ENCODE assay signal across 8 cellular contexts in genomic region chr11:75668508-75669297, GRCh38. TPM values are rescaled to one million over a fixed set of nuclear protein-coding genes. Genes with fewer than 3 reads are reported as not detected.
A peak's percentile ranks its signal among the peaks of the same experiment; 100 is the strongest.
DNase-seq lines count a peak whose midpoint lies in the region; ATAC-seq, FAIRE-seq and TF ChIP-seq lines count a peak whose summit lies in the region.

Gene MAP6 (minus strand): TSS chr11:75669038. CDS start chr11:75668369, 669 bp downstream.

- POLR2A ChIA-PET in activated CD4-positive, alpha-beta T cell treated with anti-CD3 and anti-CD28 coated beads, Interleukin-2, amount 10 ng/mL, durations not matched to agents 7 days and 5 days (lab: Charles Lee), result no interaction called here
- POLR2A ChIA-PET in GM12878 (lab: Charles Lee), result no interaction called here

- no peaks in the 10 kb centered on the region; the same call in 1 of the 3 replicates for H3K9me3 ChIP-seq in GM12878 (replicated peaks; ENCODE audit: control insufficient read depth, insufficient read depth, low read length)
- no peaks in the 10 kb centered on the region for H3K9me3 ChIP-seq in iPS-18a (ENCODE audit: control insufficient read depth, low read depth, low read length)
- H3K9me3 ChIP-seq in gastrocnemius medialis, result no peaks in the 10 kb centered on the region

- no peak within 1 kb of the TSS for H3K9ac ChIP-seq in GM12878 (ENCODE audit: control insufficient read depth, insufficient read depth, low read length)
- no peak within 1 kb of the TSS for H3K9ac ChIP-seq in iPS-18a (ENCODE audit: low read length)

- SMC1A ChIA-PET in GM12878 (lab: Charles Lee; ENCODE audit: uncharacterized antibody, unreplicated experiment), result no interaction called here

- peak; percentile 46 for DNase-seq in activated CD4-positive, alpha-beta T cell treated with anti-CD3 and anti-CD28 coated beads, Interleukin-2, amount 10 ng/mL, durations not matched to agents 7 days and 5 days
- DNase-seq in activated CD4-positive, alpha-beta T cell treated with anti-CD3 and anti-CD28 coated beads for 4 hours, result no peak
- DNase-seq in NCI-H510A (lab: John Stamatoyannopoulos, UW) (peak; percentile 53), GM12878 (ENCODE audit: low read depth, low spot score) (no peak), gastrocnemius medialis (no peak)

- CTCF ChIA-PET in activated CD4-positive, alpha-beta T cell treated with anti-CD3 and anti-CD28 coated beads, Interleukin-2, amount 10 ng/mL, durations not matched to agents 7 days and 5 days (lab: Charles Lee), result interaction anchor here (0.5 to 0.7 kb wide), 3 partner anchors 143 to 557 kb away, joined by 3 to 4 read pairs (median 3); partner anchors contain the start of gene GDPD5
- CTCF ChIA-PET in GM12878 (lab: Yijun Ruan, JAX), result no interaction called here

- H3K4me1 ChIP-seq in GM12878 (ENCODE audit: control insufficient read depth, insufficient read depth, low read length), result peaks cover 15% of the 10 kb centered on the region; the same call in 1 of the 2 replicates
- peaks cover 19% of the 10 kb centered on the region for H3K4me1 ChIP-seq in iPS-18a (ENCODE audit: control insufficient read depth, low read depth, low read length)
- H3K4me1 ChIP-seq in gastrocnemius medialis, result peaks cover 3 to 9% of the 10 kb centered on the region in 2 donors

- H3K27me3 Mint-ChIP-seq in activated CD4-positive, alpha-beta T cell treated with anti-CD3 and anti-CD28 coated beads, Interleukin-2, amount 10 ng/mL, durations not matched to agents 7 days and 5 days, result peaks cover 70% of the 10 kb centered on the region

- no peak for TF ChIP-seq CTCF in GM12878 (IDR thresholded peaks at IDR 0.05 in 2 of 3, conservative IDR thresholded peaks at IDR 0.05 in 1 of 3; ENCODE audit: control insufficient read depth in 2 of 3, extremely low read depth in 1 of 3, insufficient read depth in 1 of 3, low read depth in 3 of 3, low read length in 3 of 3)
- TF ChIP-seq CTCF in gastrocnemius medialis (IDR thresholded peaks at IDR 0.05 in 4 of 5, conservative IDR thresholded peaks at IDR 0.05 in 1 of 5), result no peak

- TF ChIP-seq POLR2A in GM12878 (IDR thresholded peaks at IDR 0.05; ENCODE audit: low read depth, low read length), result no peak
- TF ChIP-seq POLR2A in gastrocnemius medialis (IDR thresholded peaks at IDR 0.05), result no peak

- in situ Hi-C loops in GM12878 (cut with MboI), result no loop called here
- in situ Hi-C loops in gastrocnemius medialis (cut with MboI; ENCODE audit: low sequenced_read_pairs in 4 of 4), result no loop called here

- no peak for TF ChIP-seq RAD21 in GM12878 (IDR thresholded peaks at IDR 0.05; ENCODE audit: insufficient read depth, low read depth, low read length)

- peak within 1 kb of the TSS; percentile 71 for H3K4me3 Mint-ChIP-seq in activated CD4-positive, alpha-beta T cell treated with anti-CD3 and anti-CD28 coated beads, Interleukin-2, amount 10 ng/mL, durations not matched to agents 7 days and 5 days

- no peaks in the 10 kb centered on the region for H3K79me2 ChIP-seq in GM12878 (ENCODE audit: control insufficient read depth, insufficient read depth, low read length)

- peak within 1 kb of the TSS; percentile 91 for H3K4me2 ChIP-seq in GM12878 (ENCODE audit: control insufficient read depth, insufficient read depth)

- H3K27ac Mint-ChIP-seq in activated CD4-positive, alpha-beta T cell treated with anti-CD3 and anti-CD28 coated beads, Interleukin-2, amount 10 ng/mL, durations not matched to agents 7 days and 5 days, result no peak within 1 kb of the TSS

- BruUV-seq in GM12878 (replicated peaks; lab: Mats Ljungman, UMichigan), result no TSS peak

- H3K27me3 ChIP-seq in GM12878 (replicated peaks in 1 of 2; ENCODE audit: control insufficient read depth in 2 of 2, insufficient read depth in 2 of 2, low read length in 1 of 2) (peaks cover 15 to 34% of the 10 kb centered on the region in 2 experiments), iPS-18a (ENCODE audit: control insufficient read depth, insufficient read depth, low read length) (peaks cover 82% of the 10 kb centered on the region), gastrocnemius medialis (peaks cover 27 to 55% (median 47%) of the 10 kb centered on the region in 3 donors)

- FAIRE-seq in GM12878 (lab: Jason Lieb, UNC), result no peak

- H3K36me3 ChIP-seq in GM12878 (ENCODE audit: control insufficient read depth in 2 of 2, insufficient read depth in 2 of 2, low read length in 1 of 2) (no peaks in the 10 kb centered on the region), iPS-18a (ENCODE audit: control insufficient read depth, low read depth, low read length) (no peaks in the 10 kb centered on the region), gastrocnemius medialis (no peaks in the 10 kb centered on the region)

- WGBS in GM12878 (ENCODE audit: insufficient coverage, insufficient replicate concordance, low lambda C conversion rate, missing lambda C conversion rate), result 4% methylated on average over 66 of the region's 67 CpGs

- no peak for TF ChIP-seq EP300 in GM12878 (IDR thresholded peaks at IDR 0.05; ENCODE audit: borderline replicate concordance in 1 of 2, control insufficient read depth in 1 of 2, low read depth in 2 of 2, low read length in 2 of 2)

- peak within 1 kb of the TSS; percentile 47 for H2AFZ ChIP-seq in GM12878 (ENCODE audit: control insufficient read depth, low read depth, low read length)

- ATAC-seq in GM12878 (peak; percentile 44), gastrocnemius medialis (peak; percentile 12 to 24), HG03280 (IDR thresholded peaks at IDR 0.05; ENCODE audit: unreplicated experiment) (no peak), GM19455 (IDR thresholded peaks at IDR 0.05; ENCODE audit: unreplicated experiment) (no peak)

- H3K4me1 Mint-ChIP-seq in activated CD4-positive, alpha-beta T cell treated with anti-CD3 and anti-CD28 coated beads, Interleukin-2, amount 10 ng/mL, durations not matched to agents 7 days and 5 days, result peaks cover 21% of the 10 kb centered on the region

- RAD21 ChIA-PET in GM12878 (lab: Charles Lee; ENCODE audit: unreplicated experiment), result no interaction called here

- H3K9me3 Mint-ChIP-seq in activated CD4-positive, alpha-beta T cell treated with anti-CD3 and anti-CD28 coated beads, Interleukin-2, amount 10 ng/mL, durations not matched to agents 7 days and 5 days, result peaks cover 3% of the 10 kb centered on the region

- no peaks in the 10 kb centered on the region for H4K20me1 ChIP-seq in GM12878 (ENCODE audit: control insufficient read depth, insufficient read depth)

- H3K36me3 Mint-ChIP-seq in activated CD4-positive, alpha-beta T cell treated with anti-CD3 and anti-CD28 coated beads, Interleukin-2, amount 10 ng/mL, durations not matched to agents 7 days and 5 days (ENCODE audit: low read depth), result no peaks in the 10 kb centered on the region

- H3K4me3 ChIP-seq in GM12878, result peak within 1 kb of the TSS; percentile 41; the same call in 1 of the 2 replicates
- H3K4me3 ChIP-seq in iPS-18a (ENCODE audit: low read length), result peak within 1 kb of the TSS; percentile 53
- H3K4me3 ChIP-seq in gastrocnemius medialis, result peak within 1 kb of the TSS; percentile 28 to 64 (median 55)

- intact Hi-C loops in GM12878 (cut with micrococcal nuclease; ENCODE audit: unreplicated experiment), result no loop called here
- intact Hi-C loops in gastrocnemius medialis (cut with DNase I; ENCODE audit: low total_unique reads), result no loop called here

- H3K27ac ChIP-seq in GM12878 (ENCODE audit: control insufficient read depth, insufficient read depth) (no peak within 1 kb of the TSS), iPS-18a (ENCODE audit: low read length) (no peak within 1 kb of the TSS), gastrocnemius medialis (no peak within 1 kb of the TSS)

TF ChIP-seq in GM12878, 131 proteins besides CTCF, POLR2A, EP300 and RAD21:
- TF ChIP-seq HDAC6 (IDR thresholded peaks at IDR 0.05; ENCODE audit: unreplicated experiment) (peak; percentile 49), SIN3A (IDR thresholded peaks at IDR 0.05; ENCODE audit: low read depth, low read length) (no peak)

RNA-seq across cellular contexts. Expression of gene MAP6, which starts in this region (rescaled TPM):
- total RNA-seq in activated CD4-positive, alpha-beta T cell treated with anti-CD3 and anti-CD28 coated beads, Interleukin-2, amount 10 ng/mL, durations not matched to agents 7 days and 5 days, result under 1 TPM; 0.25 TPM
- total RNA-seq in GM12878 (2013; cell fraction: nucleolus; rRNA removed), result not detected in 2 replicates
- total RNA-seq in GM12878 (2014; rRNA removed) (0.06 and 0.33 TPM in 2 replicates), GM12878 (2014; rRNA removed; fragmentation: Illumina TruSeq; extraction: Trizol) (0.09 TPM in 2 replicates), GM12878 (2021) (0.21 TPM in 1 of 2 replicates, not detected in the other), gastrocnemius medialis (under 1 TPM in 3 of 4 donors, not detected in 1; 0.22 to 0.33 (median 0.25) TPM)
- polyA plus RNA-seq in GM12878 (2011; ENCODE audit: low read depth), result not detected
- polyA plus RNA-seq in GM12878 (2011; rRNA removed) (not detected in 2 replicates), GM12878 (2014; fragmentation: Illumina TruSeq; extraction: Trizol) (0.19 and 0.32 TPM in 2 replicates), GM12878 (2014; fragmentation: Nextera tagmentation; extraction: Ambion mirVana) (under 1 TPM in 1 of 2 experiments, not detected in 1; 0.11 TPM), GM12878 (2014; rRNA removed) (0.05 and 0.14 TPM in 2 replicates), GM12878 (2016; fragmentation: Nextera tagmentation; extraction: Ambion mirVana) (not detected)
- polyA plus RNA-seq in GM12878 (2011; cell fraction: cytosol; rRNA removed), result not detected in 2 replicates
- polyA plus RNA-seq in GM12878 (2011; cell fraction: nucleus; rRNA removed), result not detected in 2 replicates
- polyA plus RNA-seq in GM12878 (2012), result 0.04 TPM in 1 of 2 replicates, not detected in the other
- polyA minus RNA-seq in GM12878 (2011; rRNA and poly(A)+ RNA removed), result not detected in 2 replicates
- polyA minus RNA-seq in GM12878 (2011; cell fraction: cytosol; rRNA and poly(A)+ RNA removed), result not detected in 2 replicates
- not detected in 2 replicates for polyA minus RNA-seq in GM12878 (2011; cell fraction: nucleus; rRNA and poly(A)+ RNA removed)

Comparison
In these comparisons a context has a peak if more than half of its experiments do, and no peak if none do; other contexts are left out.
1. Peak in DNase-seq in activated CD4-positive, alpha-beta T cell treated with anti-CD3 and anti-CD28 coated beads, Interleukin-2, amount 10 ng/mL, durations not matched to agents 7 days and 5 days; RNA of the gene not detected or under 1 TPM.
2. Peak in ATAC-seq, H3K4me3 ChIP-seq and H3K4me2 ChIP-seq in GM12878; RNA of the gene not detected or under 1 TPM.
3. Peak in ATAC-seq and H3K4me3 ChIP-seq in gastrocnemius medialis; RNA of the gene not detected or under 1 TPM.